Comparison of ENCODE assay signal across 9 cellular contexts in the genomic region with DNA sequence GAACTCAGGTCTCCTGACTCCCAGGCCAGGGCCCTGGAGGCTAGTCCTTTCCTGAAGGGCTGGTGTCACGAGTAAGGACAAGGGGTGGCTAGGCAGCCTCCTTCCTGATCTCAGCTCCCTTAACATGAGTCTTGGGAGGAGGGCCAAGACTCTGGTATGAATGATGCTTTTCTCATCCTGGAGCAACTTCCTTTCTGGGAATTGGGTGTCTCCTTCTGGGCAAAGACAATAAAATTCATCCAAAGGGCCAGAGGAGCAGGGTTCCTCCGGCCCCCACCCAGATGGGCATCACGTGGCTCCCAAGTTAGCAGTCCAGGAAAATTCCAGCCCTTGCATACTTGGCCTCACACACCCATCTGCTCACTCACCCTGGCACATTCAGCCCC. TPM values are rescaled to one million over a fixed set of nuclear protein-coding genes. Genes with fewer than 3 reads are reported as not detected.
DNase-seq lines count a peak whose midpoint lies in the region; ATAC-seq and TF ChIP-seq lines count a peak whose summit lies in the region.
"Had no signal": no experiment of that assay in that cellular context is flagged by ENCODE, and none has a peak within 500 bp of the region (broad histone marks: within the 10 kb centered on the region; RNA-seq: fewer than 3 reads in every experiment).

A gene (plus strand): TSS at position 335 of the 386 bp plus-strand sequence. CDS start 200 bp downstream, outside the sequence.

- CTCF ChIA-PET in activated CD8-positive, alpha-beta memory T cell treated with anti-CD3 and anti-CD28 coated beads, Interleukin-2, amount 10 ng/mL, durations not matched to agents 7 days and 5 days (lab: Charles Lee) = interaction anchor here (0.8 to 11.3 kb wide), 7 partner anchors 9 to 147 kb away, joined by 3 to 99 read pairs (median 27); a partner anchor contains a TSS

- peak within 1 kb of the TSS; percentile 57 for H3K4me3 Mint-ChIP-seq in activated CD8-positive, alpha-beta memory T cell treated with anti-CD3 and anti-CD28 coated beads, Interleukin-2, amount 10 ng/mL, durations not matched to agents 7 days and 5 days
- peak within 1 kb of the TSS; percentile 69 for H3K4me3 Mint-ChIP-seq in memory B cell

- peaks cover 7% of the 10 kb centered on the region for H3K36me3 Mint-ChIP-seq in activated CD8-positive, alpha-beta memory T cell treated with anti-CD3 and anti-CD28 coated beads, Interleukin-2, amount 10 ng/mL, durations not matched to agents 7 days and 5 days
- no peaks in the 10 kb centered on the region for H3K36me3 Mint-ChIP-seq in memory B cell

- H3K27ac ChIP-seq in mesendoderm (ENCODE audit: low read depth, low read length) = no peak within 1 kb of the TSS
- H3K27ac ChIP-seq: C4-2B had no signal

- H3K4me3 ChIP-seq in choroid plexus epithelial cell (ENCODE audit: low read depth, low read length) (no peak within 1 kb of the TSS), mesendoderm (ENCODE audit: low read length) (no peak within 1 kb of the TSS)

- H3K4me1 Mint-ChIP-seq in activated CD8-positive, alpha-beta memory T cell treated with anti-CD3 and anti-CD28 coated beads, Interleukin-2, amount 10 ng/mL, durations not matched to agents 7 days and 5 days = peaks cover 53% of the 10 kb centered on the region
- peaks cover 51% of the 10 kb centered on the region for H3K4me1 Mint-ChIP-seq in memory B cell

- H3K27ac Mint-ChIP-seq in activated CD8-positive, alpha-beta memory T cell treated with anti-CD3 and anti-CD28 coated beads, Interleukin-2, amount 10 ng/mL, durations not matched to agents 7 days and 5 days = peak within 1 kb of the TSS; percentile 94
- peak within 1 kb of the TSS; percentile 97 for H3K27ac Mint-ChIP-seq in memory B cell

- no peak within 1 kb of the TSS for H3K18ac ChIP-seq in mesendoderm (ENCODE audit: low read length)

- H3K56ac ChIP-seq in mesendoderm (ENCODE audit: low read length) = no peak within 1 kb of the TSS

- H2BK120ac ChIP-seq in mesendoderm (ENCODE audit: low read depth, low read length) = no peak within 1 kb of the TSS

- no peak within 1 kb of the TSS for H3K4ac ChIP-seq in mesendoderm (ENCODE audit: low read depth, low read length)

- H3K9me3 Mint-ChIP-seq in activated CD8-positive, alpha-beta memory T cell treated with anti-CD3 and anti-CD28 coated beads, Interleukin-2, amount 10 ng/mL, durations not matched to agents 7 days and 5 days (ENCODE audit: low read depth) = no peaks in the 10 kb centered on the region
- H3K9me3 Mint-ChIP-seq in memory B cell = no peaks in the 10 kb centered on the region

- H4K5ac ChIP-seq in mesendoderm (ENCODE audit: low read length) = no peak within 1 kb of the TSS

- DNase-seq in activated CD8-positive, alpha-beta memory T cell treated with anti-CD3 and anti-CD28 coated beads, Interleukin-2, amount 10 ng/mL, durations not matched to agents 7 days and 5 days = no peak
- no peak for DNase-seq in activated CD8-positive, alpha-beta memory T cell treated with anti-CD3 and anti-CD28 coated beads, Interleukin-2, amount 50 U/mL, for 4 hours
- DNase-seq in choroid plexus epithelial cell (ENCODE audit: low read depth) (peak; percentile 40), memory B cell (ENCODE audit: low spot score in 2 of 2) (no peak), ureter (ENCODE audit: low spot score) (peak; percentile 61), DMS79 (lab: John Stamatoyannopoulos, UW) (no peak), mesendoderm (no peak)

- no peak within 1 kb of the TSS for H2BK15ac ChIP-seq in mesendoderm (replicated peaks; ENCODE audit: low read depth)

- no peaks in the 10 kb centered on the region for H3K79me2 ChIP-seq in mesendoderm (ENCODE audit: control insufficient read depth, insufficient read depth, low read length)

- no peaks in the 10 kb centered on the region for H3K79me1 ChIP-seq in mesendoderm (ENCODE audit: low read length)

- no peak within 1 kb of the TSS for H2AK5ac ChIP-seq in mesendoderm (ENCODE audit: low read length)

- H3K27me3 Mint-ChIP-seq in activated CD8-positive, alpha-beta memory T cell treated with anti-CD3 and anti-CD28 coated beads, Interleukin-2, amount 10 ng/mL, durations not matched to agents 7 days and 5 days = no peaks in the 10 kb centered on the region
- no peaks in the 10 kb centered on the region for H3K27me3 Mint-ChIP-seq in memory B cell

- no peak for TF ChIP-seq CTCF in choroid plexus epithelial cell (conservative IDR thresholded peaks at IDR 0.05; ENCODE audit: low read depth, low read length)

- H3K23ac ChIP-seq in mesendoderm (ENCODE audit: low read length) = no peak within 1 kb of the TSS

- no peak within 1 kb of the TSS for H3K4me2 ChIP-seq in mesendoderm (ENCODE audit: low read length)

- peaks cover 1% of the 10 kb centered on the region for H3K4me1 ChIP-seq in mesendoderm (ENCODE audit: control insufficient read depth, low read depth, low read length)

- H2BK5ac ChIP-seq in mesendoderm (ENCODE audit: low read length) = no peak within 1 kb of the TSS

- H3K9ac ChIP-seq in mesendoderm (ENCODE audit: low read length) = no peak within 1 kb of the TSS

- no peak for ATAC-seq in activated CD8-positive, alpha-beta memory T cell treated with anti-CD3 and anti-CD28 coated beads, Interleukin-2, amount 10 ng/mL, durations not matched to agents 7 days and 5 days
- ATAC-seq in memory B cell (ENCODE audit: low read depth) (no peak), GM19467 (IDR thresholded peaks at IDR 0.05; ENCODE audit: unreplicated experiment) (no peak)

- H4K8ac ChIP-seq in mesendoderm (ENCODE audit: low read depth, low read length) = no peak within 1 kb of the TSS

- no peaks in the 10 kb centered on the region for H3K27me3 ChIP-seq in mesendoderm (ENCODE audit: insufficient read depth, low read length, poor library complexity)

- no CpG with 5 or more reads among the region's 3 CpGs for WGBS in mesendoderm (ENCODE audit: extremely low coverage, insufficient coverage, low lambda C conversion rate)

- H3K36me3 ChIP-seq in mesendoderm (ENCODE audit: control insufficient read depth, insufficient read depth, low read length) = no peaks in the 10 kb centered on the region

RNA-seq across cellular contexts. Expression of the gene that starts here (rescaled TPM):
- total RNA-seq in activated CD8-positive, alpha-beta memory T cell treated with anti-CD3 and anti-CD28 coated beads, Interleukin-2, amount 10 ng/mL, durations not matched to agents 7 days and 5 days = 1 to 10 TPM in 1 of 2 experiments, under 1 TPM in 1; 0.80 to 1.2 TPM
- total RNA-seq in ureter = 8.3 TPM
- 0.65 TPM for polyA plus RNA-seq in mesendoderm (2013, experiment 1 of 2)
- 0.62 TPM for polyA plus RNA-seq in mesendoderm (2013, experiment 2 of 2)

Comparison
In these comparisons a context has a peak if more than half of its experiments do, and no peak if none do; other contexts are left out.
1. DNase-seq: peak in choroid plexus epithelial cell (single experiment) and ureter (single experiment); none in activated CD8-positive, alpha-beta memory T cell treated with anti-CD3 and anti-CD28 coated beads, Interleukin-2, amount 10 ng/mL, durations not matched to agents 7 days and 5 days (single experiment), activated CD8-positive, alpha-beta memory T cell treated with anti-CD3 and anti-CD28 coated beads, Interleukin-2, amount 50 U/mL, for 4 hours (single experiment), memory B cell (0 of 2), DMS79 (single experiment) and mesendoderm (single experiment).